Comparison of ENCODE assay signal across 14 cellular contexts in genomic region chr16:20807822-20808207, GRCh38. TPM values are rescaled to one million over a fixed set of nuclear protein-coding genes. Genes with fewer than 3 reads are reported as not detected.
A peak's percentile ranks its signal among the peaks of the same experiment; 100 is the strongest.
DNase-seq lines count a peak whose midpoint lies in the region; ATAC-seq and TF ChIP-seq lines count a peak whose summit lies in the region.
"Had no signal": no experiment of that assay in that cellular context is flagged by ENCODE, and none has a peak within 500 bp of the region (broad histone marks: within the 10 kb centered on the region; RNA-seq: fewer than 3 reads in every experiment).

No MANE protein-coding gene starts in this region.

- H2BK12ac ChIP-seq in mesenchymal stem cell (ENCODE audit: low read length in 2 of 2) = no peak overlapping the region

- H3K9me3 ChIP-seq in mesenchymal stem cell (ENCODE audit: control insufficient read depth, low read length) = no peaks in the 10 kb centered on the region
- H3K9me3 ChIP-seq: tibial artery had no signal

- H3K36me3 Mint-ChIP-seq in CD14-positive monocyte (peaks cover 4 to 7% of the 10 kb centered on the region in 2 donors), HFFc6 (ENCODE audit: low read depth) (no peaks in the 10 kb centered on the region)
- H3K36me3 Mint-ChIP-seq in activated CD4-positive, alpha-beta memory T cell treated with anti-CD3 and anti-CD28 coated beads for 36 hours = peaks cover 8% of the 10 kb centered on the region

- TF ChIP-seq CTCF in CD14-positive monocyte (IDR thresholded peaks at IDR 0.05) (no peak), HFFc6 (IDR thresholded peaks at IDR 0.05) (no peak)

- no peak overlapping the region for H3K18ac ChIP-seq in mesenchymal stem cell (ENCODE audit: low read depth in 1 of 2, low read length in 2 of 2)

- H2AFZ ChIP-seq in mesenchymal stem cell (ENCODE audit: low read depth, low read length) = no peak overlapping the region

- H2BK15ac ChIP-seq in mesenchymal stem cell (ENCODE audit: low read depth, poor library complexity, severe bottlenecking) = no peak overlapping the region

- intact Hi-C loops in CD14-positive monocyte (cut with micrococcal nuclease) = no loop called here
- intact Hi-C loops in activated CD4-positive, alpha-beta memory T cell treated with anti-CD3 and anti-CD28 coated beads for 36 hours (cut with micrococcal nuclease) = loop anchor here (2.0 to 10.0 kb wide), 4 partner anchors 39 to 97 kb away; partner anchors contain the start of genes DCUN1D3, LYRM1 and THUMPD1

- peak overlapping the region in 1 of 2 experiments; percentile 99 for H3K4me3 ChIP-seq in mesenchymal stem cell (ENCODE audit: insufficient read depth in 1 of 2, low read depth in 1 of 2, low read length in 2 of 2)

- peak overlapping the region; percentile 4 for H4K8ac ChIP-seq in mesenchymal stem cell (ENCODE audit: low read length)

- H3K27me3 ChIP-seq in mesenchymal stem cell (ENCODE audit: control insufficient read depth in 1 of 2, insufficient read depth in 1 of 2, low read length in 2 of 2) = no peaks in the 10 kb centered on the region
- H3K27me3 ChIP-seq: dorsolateral prefrontal cortex, tibial artery had no signal

- H2BK120ac ChIP-seq in mesenchymal stem cell (ENCODE audit: low read depth, low read length) = no peak overlapping the region

- WGBS in mesenchymal stem cell = over 99% methylated on average over 10 of the region's 10 CpGs

- no peak overlapping the region for H2AK5ac ChIP-seq in mesenchymal stem cell (ENCODE audit: low read length, severe bottlenecking)

- no peaks in the 10 kb centered on the region for H3K9me3 Mint-ChIP-seq in CD14-positive monocyte
- H3K9me3 Mint-ChIP-seq in HFFc6 = no peaks in the 10 kb centered on the region
- no peaks in the 10 kb centered on the region for H3K9me3 Mint-ChIP-seq in activated CD4-positive, alpha-beta memory T cell treated with anti-CD3 and anti-CD28 coated beads for 36 hours

- H2BK5ac ChIP-seq in mesenchymal stem cell (ENCODE audit: low read depth, low read length, poor library complexity, severe bottlenecking) = no peak overlapping the region

- H3K27me3 Mint-ChIP-seq in CD14-positive monocyte (ENCODE audit: low read depth in 3 of 3) (no peaks in the 10 kb centered on the region), HFFc6 (ENCODE audit: insufficient read depth) (peaks cover 3% of the 10 kb centered on the region; the same call in 1 of the 2 replicates)
- H3K27me3 Mint-ChIP-seq in activated CD4-positive, alpha-beta memory T cell treated with anti-CD3 and anti-CD28 coated beads for 36 hours = no peaks in the 10 kb centered on the region

- peaks cover 3% of the 10 kb centered on the region for H3K4me1 ChIP-seq in mesenchymal stem cell (ENCODE audit: control insufficient read depth, insufficient read depth, low read depth, low read length)

- H3K36me3 ChIP-seq in mesenchymal stem cell (ENCODE audit: control insufficient read depth in 1 of 2, insufficient read depth in 2 of 2, low read depth in 1 of 2, low read length in 2 of 2) = no peaks in the 10 kb centered on the region
- H3K36me3 ChIP-seq: tibial artery had no signal

- H3K4me1 Mint-ChIP-seq in CD14-positive monocyte = peaks cover 26% of the 10 kb centered on the region
- H3K4me1 Mint-ChIP-seq in HFFc6 (ENCODE audit: low read depth) = peaks cover 28% of the 10 kb centered on the region
- H3K4me1 Mint-ChIP-seq in activated CD4-positive, alpha-beta memory T cell treated with anti-CD3 and anti-CD28 coated beads for 36 hours (ENCODE audit: low read depth) = peaks cover 8% of the 10 kb centered on the region

- peak overlapping the region; percentile 93 for H3K9ac ChIP-seq in mesenchymal stem cell (ENCODE audit: low read length)

- CTCF ChIA-PET in activated CD4-positive, alpha-beta memory T cell treated with anti-CD3 and anti-CD28 coated beads for 36 hours (lab: Charles Lee) = no interaction called here
- CTCF ChIA-PET in HEK293T (lab: Yijun Ruan, JAX) = no interaction called here

- no peak overlapping the region for H3K27ac ChIP-seq in mesenchymal stem cell (ENCODE audit: low read length, poor library complexity, severe bottlenecking)

- H3K4me3 Mint-ChIP-seq in CD14-positive monocyte (peak overlapping the region; percentile 99 to 100), HFFc6 (peak overlapping the region; percentile 99)
- H3K4me3 Mint-ChIP-seq in activated CD4-positive, alpha-beta memory T cell treated with anti-CD3 and anti-CD28 coated beads for 36 hours = peak overlapping the region; percentile 96

- H3K14ac ChIP-seq in mesenchymal stem cell (ENCODE audit: low read length in 2 of 2) = no peak overlapping the region

- POLR2A ChIA-PET in activated CD4-positive, alpha-beta memory T cell treated with anti-CD3 and anti-CD28 coated beads for 36 hours (lab: Charles Lee) = no interaction called here
- POLR2A ChIA-PET in HEK293T (lab: Yijun Ruan, JAX) = interaction anchor here (1.7 to 3.6 kb wide), 2 partner anchors 16 to 493 kb away, joined by 4 to 14 read pairs; no protein-coding TSS in a partner anchor

- DNase-seq in CD14-positive monocyte (ENCODE audit: low spot score) (no peak), HFFc6 (no peak), mesenchymal stem cell (no peak), D341Med (ENCODE audit: low spot score) (no peak), HEK293T (ENCODE audit: extremely low spot score) (no peak), amygdala (lab: John Stamatoyannopoulos, UW) (no peak)
- no peak for DNase-seq in activated CD4-positive, alpha-beta memory T cell treated with anti-CD3 and anti-CD28 coated beads for 36 hours
- DNase-seq: dorsolateral prefrontal cortex, GOT3, hippocampal formation, NCI-H2107, SIG-M5, tibial artery had no signal

- H3K27ac Mint-ChIP-seq in CD14-positive monocyte = peak overlapping the region in 1 of 7 donors; percentile 96
- H3K27ac Mint-ChIP-seq in HFFc6 = peak overlapping the region; percentile 96
- H3K27ac Mint-ChIP-seq in activated CD4-positive, alpha-beta memory T cell treated with anti-CD3 and anti-CD28 coated beads for 36 hours = peak overlapping the region; percentile 94

- H4K91ac ChIP-seq in mesenchymal stem cell (ENCODE audit: low read length) = no peak overlapping the region

- H3K23ac ChIP-seq in mesenchymal stem cell (ENCODE audit: low read length in 2 of 2) = no peak overlapping the region

- H3K4ac ChIP-seq in mesenchymal stem cell (ENCODE audit: low read depth in 1 of 2, low read length in 2 of 2) = no peak overlapping the region

- H3K4me2 ChIP-seq in mesenchymal stem cell (ENCODE audit: low read length, poor library complexity, severe bottlenecking) = no peak overlapping the region

- ATAC-seq in HG02852 (IDR thresholded peaks at IDR 0.05; ENCODE audit: unreplicated experiment) = no peak

- H3K79me1 ChIP-seq in mesenchymal stem cell (replicated peaks; ENCODE audit: low read length, poor library complexity, severe bottlenecking) = peaks cover 8% of the 10 kb centered on the region

TF ChIP-seq in HEK293T, 16 proteins besides CTCF, POLR2A, EP300 and RAD21:
- TF ChIP-seq NFRKB (IDR thresholded peaks at IDR 0.05) (no peak), TARDBP (IDR thresholded peaks at IDR 0.05) (no peak), CTBP1 (IDR thresholded peaks at IDR 0.05; ENCODE audit: borderline replicate concordance) (no peak), SP1 (IDR thresholded peaks at IDR 0.05) (no peak), FOXK2 (IDR thresholded peaks at IDR 0.05) (no peak), FOXM1 (IDR thresholded peaks at IDR 0.05; ENCODE audit: borderline replicate concordance) (no peak), HDGF (IDR thresholded peaks at IDR 0.05; ENCODE audit: borderline replicate concordance) (no peak), ARNT (IDR thresholded peaks at IDR 0.05) (no peak), L3MBTL2 (conservative IDR thresholded peaks at IDR 0.05) (no peak), ELF4 (IDR thresholded peaks at IDR 0.05) (no peak), BHLHE40 (IDR thresholded peaks at IDR 0.05; ENCODE audit: borderline replicate concordance) (no peak), LEF1 (IDR thresholded peaks at IDR 0.05; ENCODE audit: borderline replicate concordance) (no peak), ZNF384 (IDR thresholded peaks at IDR 0.05) (no peak), FOXA1 (IDR thresholded peaks at IDR 0.05) (no peak), SUZ12 (IDR thresholded peaks at IDR 0.05) (no peak), PKNOX1 (IDR thresholded peaks at IDR 0.05) (no peak)

RNA-seq across cellular contexts. Expression of gene REXO5, which starts 1.5 kb away (rescaled TPM):
- polyA plus RNA-seq in CD14-positive monocyte = 1 to 10 TPM in 1 of 2 donors, under 1 TPM in 1; 0.52 to 1.4 TPM
- 10 to 100 TPM in 3 of 6 experiments, 1 to 10 TPM in 3; 4.9 to 12.2 (median 9.6) TPM for total RNA-seq in HFFc6 (2021; fragmentation: NEBNext Ultra II Directional; extraction: Animal tissue kit (Norgen Biotek cat#: 25700))
- 10 to 100 TPM; 24.3 to 25.7 TPM for total RNA-seq in activated CD4-positive, alpha-beta memory T cell treated with anti-CD3 and anti-CD28 coated beads for 36 hours
- 0.88 TPM for polyA plus RNA-seq in mesenchymal stem cell (2013, experiment 1 of 2)
- polyA plus RNA-seq in mesenchymal stem cell (2013, experiment 2 of 2) = 1.2 TPM

RNA-seq across cellular contexts. Expression of gene ERI2, which starts 1.5 kb away (rescaled TPM):
- 10 to 100 TPM; 10.4 to 10.5 TPM for polyA plus RNA-seq in CD14-positive monocyte
- 10 to 100 TPM; 10.6 to 16.1 (median 13.1) TPM for total RNA-seq in HFFc6 (2021; fragmentation: NEBNext Ultra II Directional; extraction: Animal tissue kit (Norgen Biotek cat#: 25700))
- 10 to 100 TPM; 19.8 to 25.0 TPM for total RNA-seq in activated CD4-positive, alpha-beta memory T cell treated with anti-CD3 and anti-CD28 coated beads for 36 hours
- 5.4 TPM for polyA plus RNA-seq in mesenchymal stem cell (2013, experiment 1 of 2)
- 5.5 TPM for polyA plus RNA-seq in mesenchymal stem cell (2013, experiment 2 of 2)

RNA-seq across cellular contexts. Expression of gene ACSM3, which starts 44.0 kb away (rescaled TPM):
- polyA plus RNA-seq in CD14-positive monocyte = 1 to 10 TPM; 1.6 to 1.9 TPM
- under 1 TPM in 5 of 6 experiments, not detected in 1; 0.12 to 0.48 (median 0.21) TPM for total RNA-seq in HFFc6 (2021; fragmentation: NEBNext Ultra II Directional; extraction: Animal tissue kit (Norgen Biotek cat#: 25700))
- total RNA-seq in activated CD4-positive, alpha-beta memory T cell treated with anti-CD3 and anti-CD28 coated beads for 36 hours = 10 to 100 TPM; 13.8 to 17.4 TPM
- polyA plus RNA-seq in mesenchymal stem cell (2013, experiment 1 of 2) = 0.25 TPM
- polyA plus RNA-seq in mesenchymal stem cell (2013, experiment 2 of 2) = 0.15 TPM

Comparison
In these comparisons a context has a peak if more than half of its experiments do, and no peak if none do; other contexts are left out.
1. RNA of gene ACSM3, which starts 44.0 kb away (total RNA-seq): 13.8 to 17.4 TPM in activated CD4-positive, alpha-beta memory T cell treated with anti-CD3 and anti-CD28 coated beads for 36 hours; 0.12 to 0.48 TPM in HFFc6; every median in the first group is over 4 times any median in the second.
2. Peak in every context shown above with its lines, with median percentiles within 50 percentile points of each other: H3K4me3 Mint-ChIP-seq.